In genomic region chr6:166640342-166641043, GRCh38 we compare ENCODE assay signal across 7 cellular contexts. TPM values are rescaled to one million over a fixed set of nuclear protein-coding genes. Genes with fewer than 3 reads are reported as not detected.
DNase-seq lines count a peak whose midpoint lies in the region; ATAC-seq and TF ChIP-seq lines count a peak whose summit lies in the region.

No MANE protein-coding gene starts in this region.

- no peaks in the 10 kb centered on the region for H3K79me1 ChIP-seq in H9 (ENCODE audit: insufficient read depth, low read depth, low read length, poor library complexity, severe bottlenecking)

- no peak overlapping the region for H3K18ac ChIP-seq in H9 (ENCODE audit: insufficient read length, low read depth, low read length)

- no peaks in the 10 kb centered on the region for H3K36me3 Mint-ChIP-seq in H9 (ENCODE audit: insufficient read depth in 1 of 3, low read depth in 3 of 3)

- no peaks in the 10 kb centered on the region for H3K27me3 ChIP-seq in H9 (ENCODE audit: insufficient read depth, low read length)
- no peaks in the 10 kb centered on the region for H3K27me3 ChIP-seq in RWPE2 (ENCODE audit: insufficient read depth, poor library complexity, severe bottlenecking)
- no peaks in the 10 kb centered on the region for H3K27me3 ChIP-seq in left ventricle myocardium inferior (ENCODE audit: low read depth)

- H3K36me3 ChIP-seq in RWPE2 (ENCODE audit: low read depth), result no peaks in the 10 kb centered on the region
- H3K36me3 ChIP-seq in left ventricle myocardium inferior, result no peaks in the 10 kb centered on the region

- peaks cover 14% of the 10 kb centered on the region for H3K27me3 Mint-ChIP-seq in H9 (ENCODE audit: low read depth)

- no peak for TF ChIP-seq CTCF in H9 (conservative IDR thresholded peaks at IDR 0.05)
- no peak for TF ChIP-seq CTCF in RWPE2 (IDR thresholded peaks at IDR 0.05; ENCODE audit: poor library complexity, severe bottlenecking)
- peak; percentile 25 for TF ChIP-seq CTCF in left ventricle myocardium inferior (IDR thresholded peaks at IDR 0.05; ENCODE audit: borderline replicate concordance)

- no peak overlapping the region for H3K27ac ChIP-seq in H9 (ENCODE audit: insufficient read length, low read depth, low read length)
- no peak overlapping the region for H3K27ac ChIP-seq in RWPE2 (ENCODE audit: poor library complexity, severe bottlenecking)
- H3K27ac ChIP-seq in left ventricle myocardium inferior (replicated peaks), result peak overlapping the region; percentile 68

- H3K56ac ChIP-seq in H9 (ENCODE audit: insufficient read length, low read depth, low read length), result no peak overlapping the region

- intact Hi-C loops in left ventricle myocardium inferior (cut with micrococcal nuclease) (no loop called here), sciatic nerve (cut with DNase I) (no loop called here)

- no peak overlapping the region for H3K4me2 ChIP-seq in H9 (ENCODE audit: insufficient read depth, insufficient read length, low read length)

- H2BK20ac ChIP-seq in H9 (ENCODE audit: low read depth, low read length, poor library complexity, severe bottlenecking), result no peak overlapping the region

- no peaks in the 10 kb centered on the region for H3K79me2 ChIP-seq in H9 (ENCODE audit: insufficient read depth, low read length)

- no peak overlapping the region for H4K91ac ChIP-seq in H9 (ENCODE audit: insufficient read length, low read depth, low read length)

- H3K9ac ChIP-seq in H9 (ENCODE audit: extremely low read depth, insufficient read length, low read length), result no peak overlapping the region

- ATAC-seq in RWPE2 (ENCODE audit: low read depth) (peak; percentile 77), sciatic nerve (peak; percentile 72), HG02973 (IDR thresholded peaks at IDR 0.05; ENCODE audit: unreplicated experiment) (no peak), GM18909 (IDR thresholded peaks at IDR 0.05; ENCODE audit: poor library complexity, unreplicated experiment) (no peak)

- no peak overlapping the region for H2BK120ac ChIP-seq in H9 (ENCODE audit: low read depth, low read length, poor library complexity, severe bottlenecking)

- H3K14ac ChIP-seq in H9 (ENCODE audit: insufficient read depth, low read length), result no peak overlapping the region

- no peak overlapping the region for H4K8ac ChIP-seq in H9 (replicated peaks; ENCODE audit: insufficient read length, low read depth, low read length)

- H2AFZ ChIP-seq in H9 (ENCODE audit: low read length), result no peak overlapping the region

- H3K4ac ChIP-seq in H9 (ENCODE audit: low read depth, low read length), result no peak overlapping the region

- no peaks in the 10 kb centered on the region for H4K20me1 ChIP-seq in H9 (ENCODE audit: control insufficient read depth, insufficient read depth, insufficient read length)

- no peaks in the 10 kb centered on the region for H3K23me2 ChIP-seq in H9 (ENCODE audit: insufficient read length, low read depth, low read length, poor library complexity, severe bottlenecking)

- no peak overlapping the region for H2AK5ac ChIP-seq in H9 (ENCODE audit: insufficient read length, low read length)

- no peak overlapping the region for H2BK15ac ChIP-seq in H9 (ENCODE audit: low read depth, low read length)

- H3K4me3 ChIP-seq in RWPE2 (ENCODE audit: severe bottlenecking), result no peak overlapping the region
- peak overlapping the region; percentile 50 for H3K4me3 ChIP-seq in left ventricle myocardium inferior

- no peak overlapping the region for H3T11ph ChIP-seq in H9 (ENCODE audit: low read length)

- H3K4me3 Mint-ChIP-seq in H9, result no peak overlapping the region

- no peak overlapping the region; a peak in 2 of 7 replicates for H3K27ac Mint-ChIP-seq in H9

- no peak overlapping the region for H2BK5ac ChIP-seq in H9 (ENCODE audit: insufficient read length, low read length)

- H3K4me1 Mint-ChIP-seq in H9, result peaks cover 14 to 21% of the 10 kb centered on the region in 2 experiments

- H3K4me1 ChIP-seq in H9 (ENCODE audit: insufficient read depth, low read length) (no peaks in the 10 kb centered on the region), RWPE2 (ENCODE audit: insufficient read depth, poor library complexity, severe bottlenecking) (peaks cover 4% of the 10 kb centered on the region), left ventricle myocardium inferior (peaks cover 54% of the 10 kb centered on the region)

- WGBS in H9 (ENCODE audit: extremely low coverage, insufficient read length, low lambda C conversion rate), result no CpG with 5 or more reads among the region's 19 CpGs

- H3K9me3 Mint-ChIP-seq in H9, result no peaks in the 10 kb centered on the region

- peak; percentile 32 for DNase-seq in H9
- DNase-seq in RWPE2 (ENCODE audit: low spot score), result no peak
- peak; percentile 50 for DNase-seq in left ventricle myocardium inferior
- no peak for DNase-seq in sciatic nerve (ENCODE audit: low spot score)
- no peak for DNase-seq in germinal center (ENCODE audit: low spot score)

- H4K5ac ChIP-seq in H9 (ENCODE audit: insufficient read length, low read depth, low read length), result no peak overlapping the region

- no peak overlapping the region for H2BK12ac ChIP-seq in H9 (ENCODE audit: insufficient read length, low read depth, low read length)

- no peaks in the 10 kb centered on the region for H3K9me3 ChIP-seq in H9 (ENCODE audit: control insufficient read depth, low read depth, low read length)
- H3K9me3 ChIP-seq in RWPE2 (ENCODE audit: severe bottlenecking), result no peaks in the 10 kb centered on the region
- peaks cover 19% of the 10 kb centered on the region for H3K9me3 ChIP-seq in left ventricle myocardium inferior (replicated peaks)

- no peak overlapping the region for H3K23ac ChIP-seq in H9 (ENCODE audit: insufficient read length, low read depth, low read length)

RNA-seq across cellular contexts. Expression of gene RPS6KA2, which starts 13.4 kb away (rescaled TPM):
- total RNA-seq in H9 (2021), result 10.4 and 12.3 TPM in 2 replicates
- 77.2 TPM for total RNA-seq in left ventricle myocardium inferior
- total RNA-seq in sciatic nerve, result 69.9 TPM

RNA-seq across cellular contexts. Expression of gene RAMACL, which starts 54.0 kb away (rescaled TPM):
- total RNA-seq in H9 (2021) (0.28 and 0.29 TPM in 2 replicates), left ventricle myocardium inferior (0.77 TPM), sciatic nerve (4.3 TPM)

Comparison
In these comparisons a context has a peak if more than half of its experiments do, and no peak if none do; other contexts are left out.
1. DNase-seq: peak in H9 (single experiment) and left ventricle myocardium inferior (single experiment); none in RWPE2 (single experiment), sciatic nerve (single experiment) and germinal center (single experiment).
2. ATAC-seq: peak in RWPE2 (single experiment) and sciatic nerve (single experiment); none in HG02973 (single experiment) and GM18909 (single experiment).